8 cellular contexts compared by ENCODE assay signal in genomic region chr11:43852057-43852636, GRCh38. TPM values are rescaled to one million over a fixed set of nuclear protein-coding genes. Genes with fewer than 3 reads are reported as not detected.
DNase-seq lines count a peak whose midpoint lies in the region; ATAC-seq and TF ChIP-seq lines count a peak whose summit lies in the region.

No MANE protein-coding gene starts in this region.

- H3K9me2 ChIP-seq in SK-N-SH: no peaks in the 10 kb centered on the region

- H4K20me1 ChIP-seq in SK-N-SH (ENCODE audit: insufficient read depth): no peaks in the 10 kb centered on the region

- POLR2A ChIA-PET in SK-N-SH (lab: Yijun Ruan, JAX): interaction anchor here (1.0 kb wide), 1 partner anchor 22 kb away, joined by 3 read pairs; no protein-coding TSS in a partner anchor

- no peaks in the 10 kb centered on the region for H3F3A ChIP-seq in SK-N-SH (replicated peaks; ENCODE audit: insufficient read depth)

- H3K4me3 ChIP-seq in SK-N-SH (ENCODE audit: low read depth in 2 of 2, low read length in 1 of 2): no peak overlapping the region

- H3K79me2 ChIP-seq in SK-N-SH (ENCODE audit: insufficient read depth): no peaks in the 10 kb centered on the region

- H3K27me3 ChIP-seq in SK-N-SH (ENCODE audit: insufficient read depth): no peaks in the 10 kb centered on the region

- CTCF ChIA-PET in SK-N-SH (lab: Yijun Ruan, JAX): interaction anchor here (0.5 to 15.9 kb wide), 44 partner anchors 8 to 456 kb away, joined by 3 to 337 read pairs (median 5); no protein-coding TSS in a partner anchor

- TF ChIP-seq EP300 in SK-N-SH (IDR thresholded peaks at IDR 0.05; ENCODE audit: borderline replicate concordance in 1 of 2, low read depth in 1 of 2, low read length in 1 of 2): no peak

- peak; percentile 97 for TF ChIP-seq CTCF in SK-N-SH (IDR thresholded peaks at IDR 0.05)

- 3% methylated on average over 4 of the region's 4 CpGs for WGBS in SK-N-SH (ENCODE audit: low lambda C conversion rate)

- no peak overlapping the region for H3K27ac ChIP-seq in SK-N-SH (ENCODE audit: low read depth in 2 of 2, low read length in 1 of 2)

- TF ChIP-seq RAD21 in SK-N-SH (IDR thresholded peaks at IDR 0.05; ENCODE audit: low read length): peak; percentile 96

- intact Hi-C loops in left cardiac atrium (cut with DNase I): no loop called here

- no peak overlapping the region for H3K4me2 ChIP-seq in SK-N-SH

- H3K4me1 ChIP-seq in SK-N-SH (ENCODE audit: control insufficient read depth in 1 of 2, insufficient read depth in 2 of 2, low read depth in 1 of 2, low read length in 1 of 2): no peaks in the 10 kb centered on the region

- H2AFZ ChIP-seq in SK-N-SH (ENCODE audit: low read depth): no peak overlapping the region

- peak; percentile 71 for ATAC-seq in GM21423 (IDR thresholded peaks at IDR 0.05; ENCODE audit: unreplicated experiment)
- peak; percentile 63 to 83 for ATAC-seq in left cardiac atrium
- ATAC-seq in HG02970 (IDR thresholded peaks at IDR 0.05; ENCODE audit: low FRiP score, unreplicated experiment): no peak

- no peak overlapping the region for H3K9ac ChIP-seq in SK-N-SH

- no peaks in the 10 kb centered on the region for H3K9me3 ChIP-seq in SK-N-SH

- DNase-seq in DMS79 treated with DMSO at 0.1 percent for 48 hours (lab: John Stamatoyannopoulos, UW) (peak; percentile 5), KG1 (lab: John Stamatoyannopoulos, UW) (peak; percentile 4), SK-N-SH (peak; percentile 73), left cardiac atrium (peak; percentile 50), renal cortical epithelial cell (ENCODE audit: low read depth) (peak; percentile 74)
- DNase-seq in activated naive CD4-positive, alpha-beta T cell treated with anti-CD3 and anti-CD28 coated beads, Interleukin-2, amount 50 U/mL, for 16 hours: peak; percentile 68

- H3K36me3 ChIP-seq in SK-N-SH (replicated peaks in 1 of 2; ENCODE audit: control insufficient read depth in 1 of 2, insufficient read depth in 2 of 2, low read length in 1 of 2): peaks cover 0 to 3% of the 10 kb centered on the region in 2 experiments

TF ChIP-seq in SK-N-SH, 30 proteins besides CTCF, POLR2A, EP300 and RAD21:
- TF ChIP-seq SMC3 (IDR thresholded peaks at IDR 0.05; ENCODE audit: low read depth, low read length) (peak; percentile 88), CHD2 (IDR thresholded peaks at IDR 0.05; ENCODE audit: low read length, partially characterized antibody) (no peak), FOXM1 (IDR thresholded peaks at IDR 0.05; ENCODE audit: low read depth) (no peak), JUND (IDR thresholded peaks at IDR 0.05) (no peak), MXI1 (IDR thresholded peaks at IDR 0.05; ENCODE audit: low read depth, low read length) (no peak)
TF ChIP-seq in SK-N-SH: peak in this region for 1.

RNA-seq across cellular contexts. Expression of gene ALKBH3, which starts 28.5 kb away (rescaled TPM):
- polyA plus RNA-seq in SK-N-SH (2012; rRNA removed): 27.0 and 34.2 TPM in 2 replicates
- polyA plus RNA-seq in SK-N-SH (2012; cell fraction: cytosol; rRNA removed): 31.6 and 37.2 TPM in 2 replicates
- polyA plus RNA-seq in SK-N-SH (2012; cell fraction: nucleus; rRNA removed): 27.6 and 30.8 TPM in 2 replicates
- total RNA-seq in left cardiac atrium: 10 to 100 TPM; 13.8 to 20.1 TPM
- 22.7 and 46.4 TPM in 2 replicates for total RNA-seq in renal cortical epithelial cell

Comparison
In these comparisons a context has a peak if more than half of its experiments do, and no peak if none do; other contexts are left out.
1. DNase-seq: peak in every context shown above with its lines; median percentile 74 in renal cortical epithelial cell; 73 in SK-N-SH; 68 in activated naive CD4-positive, alpha-beta T cell treated with anti-CD3 and anti-CD28 coated beads, Interleukin-2, amount 50 U/mL, for 16 hours; 50 in left cardiac atrium; 5 in DMS79 treated with DMSO at 0.1 percent for 48 hours; 4 in KG1.